Comparison of ENCODE assay signal across 8 cellular contexts in the genomic region with DNA sequence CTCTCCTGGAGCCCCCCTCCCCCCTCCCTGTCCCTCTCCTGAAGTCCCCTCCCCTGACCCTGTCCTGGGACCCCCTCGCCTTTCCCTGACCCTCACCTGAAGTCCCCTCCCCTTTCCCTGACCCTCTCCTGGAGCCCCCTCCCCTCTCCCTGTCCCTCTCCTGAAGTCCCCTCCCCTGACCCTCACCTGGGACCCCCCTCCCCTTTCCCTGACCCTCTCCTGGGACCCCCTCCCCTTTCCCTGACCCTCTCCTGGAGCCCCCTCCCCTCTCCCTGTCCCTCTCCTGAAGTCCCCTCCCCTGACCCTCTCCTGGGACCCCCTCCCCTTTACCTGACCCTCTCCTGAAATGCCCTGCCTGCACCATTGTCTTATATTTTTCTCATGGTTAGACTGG. TPM values are rescaled to one million over a fixed set of nuclear protein-coding genes. Genes with fewer than 3 reads are reported as not detected.
A peak's percentile ranks its signal among the peaks of the same experiment; 100 is the strongest.
DNase-seq lines count a peak whose midpoint lies in the region; ATAC-seq and TF ChIP-seq lines count a peak whose summit lies in the region.
"Not testable (repeated sequence)": the region's sequence is repeated elsewhere in the genome, so short reads cannot be mapped to it uniquely, and the experiment has no call there.

No MANE protein-coding gene starts in this region.

- H4K91ac ChIP-seq in H9 (ENCODE audit: insufficient read length, low read depth, low read length) = not testable (repeated sequence)

- H3K9me3 Mint-ChIP-seq in H9; activated naive CD4-positive, alpha-beta T cell treated with anti-CD3 and anti-CD28 coated beads, Interleukin-2, amount 10 ng/mL, durations not matched to agents 7 days and 5 days: not testable (repeated sequence)

- H3K4me1 Mint-ChIP-seq in H9 = peaks cover 42 to 53% of the 10 kb centered on the region in 2 experiments
- H3K4me1 Mint-ChIP-seq in activated naive CD4-positive, alpha-beta T cell treated with anti-CD3 and anti-CD28 coated beads, Interleukin-2, amount 10 ng/mL, durations not matched to agents 7 days and 5 days = peaks cover 77% of the 10 kb centered on the region

- not testable (repeated sequence) for H3K27me3 Mint-ChIP-seq in H9 (ENCODE audit: low read depth); activated naive CD4-positive, alpha-beta T cell treated with anti-CD3 and anti-CD28 coated beads, Interleukin-2, amount 10 ng/mL, durations not matched to agents 7 days and 5 days

- not testable (repeated sequence) for H2BK120ac ChIP-seq in H9 (ENCODE audit: low read depth, low read length, poor library complexity, severe bottlenecking)

- H2AK5ac ChIP-seq in H9 (ENCODE audit: insufficient read length, low read length) = not testable (repeated sequence)

- not testable (repeated sequence) for H3K36me3 Mint-ChIP-seq in H9 (ENCODE audit: insufficient read depth in 1 of 3, low read depth in 3 of 3)
- peaks cover 18% of the 10 kb centered on the region for H3K36me3 Mint-ChIP-seq in activated naive CD4-positive, alpha-beta T cell treated with anti-CD3 and anti-CD28 coated beads, Interleukin-2, amount 10 ng/mL, durations not matched to agents 7 days and 5 days

- not testable (repeated sequence) for H3K14ac ChIP-seq in H9 (ENCODE audit: insufficient read depth, low read length)

- peaks cover 21% of the 10 kb centered on the region; the same call in 1 of the 2 replicates for H3K4me1 ChIP-seq in H9 (ENCODE audit: insufficient read depth, low read length)
- peaks cover 11 to 65% (median 44%) of the 10 kb centered on the region in 9 donors for H3K4me1 ChIP-seq in heart right ventricle
- H3K4me1 ChIP-seq in muscle layer of duodenum (ENCODE audit: control insufficient read depth in 1 of 2, insufficient read depth in 2 of 2, low read length in 2 of 2) = peaks cover 9 to 12% of the 10 kb centered on the region in 2 donors
- peaks cover 13 to 26% (median 25%) of the 10 kb centered on the region in 3 donors for H3K4me1 ChIP-seq in skeletal muscle tissue (ENCODE audit: control insufficient read depth in 3 of 3, insufficient read depth in 3 of 3, low read length in 3 of 3)
- peaks cover 47% of the 10 kb centered on the region for H3K4me1 ChIP-seq in upper lobe of right lung

- H3K4me3 ChIP-seq in SK-N-MC (peak overlapping the region; percentile 77), heart right ventricle (peak overlapping the region in 5 of 10 donors; percentile 29 to 52 (median 41)), muscle layer of duodenum (ENCODE audit: low read depth in 1 of 2, low read length in 2 of 2) (peak overlapping the region; percentile 41 to 58), skeletal muscle tissue (ENCODE audit: low read length in 3 of 3) (peak overlapping the region; percentile 52 to 76 (median 61)), upper lobe of right lung (peak overlapping the region; percentile 38)

- H3K4ac ChIP-seq in H9 (ENCODE audit: low read depth, low read length) = not testable (repeated sequence)

- H3K79me1 ChIP-seq in H9 (ENCODE audit: insufficient read depth, low read depth, low read length, poor library complexity, severe bottlenecking) = not testable (repeated sequence)

- not testable (repeated sequence) for H3K79me2 ChIP-seq in H9 (ENCODE audit: insufficient read depth, low read length)

- not testable (repeated sequence) for H2AFZ ChIP-seq in H9 (ENCODE audit: low read length)

- not testable (repeated sequence) for H3T11ph ChIP-seq in H9 (ENCODE audit: low read length)

- not testable (repeated sequence) for H2BK12ac ChIP-seq in H9 (ENCODE audit: insufficient read length, low read depth, low read length)

- ATAC-seq in heart right ventricle, upper lobe of right lung: not testable (repeated sequence)

- H3K9ac ChIP-seq in H9 (ENCODE audit: extremely low read depth, insufficient read length, low read length) = not testable (repeated sequence)
- H3K9ac ChIP-seq in SK-N-MC (ENCODE audit: insufficient read length) (peak overlapping the region; percentile 64), skeletal muscle tissue (ENCODE audit: low read depth in 1 of 3, low read length in 3 of 3) (peak overlapping the region in 2 of 3 donors; percentile 54 to 66)

- not testable (repeated sequence) for H4K5ac ChIP-seq in H9 (ENCODE audit: insufficient read length, low read depth, low read length)

- peak overlapping the region; percentile 62 for H3K18ac ChIP-seq in H9 (ENCODE audit: insufficient read length, low read depth, low read length)

- not testable (repeated sequence) for H3K9me3 ChIP-seq in H9 (ENCODE audit: control insufficient read depth, low read depth, low read length); SK-N-MC (ENCODE audit: low read depth, low read length); heart right ventricle; muscle layer of duodenum (ENCODE audit: control insufficient read depth in 1 of 2, low read length in 2 of 2); skeletal muscle tissue (ENCODE audit: control insufficient read depth in 3 of 3, low read length in 3 of 3); upper lobe of right lung

- H3K23ac ChIP-seq in H9 (ENCODE audit: insufficient read length, low read depth, low read length) = not testable (repeated sequence)

- CTCF ChIA-PET in activated naive CD4-positive, alpha-beta T cell treated with anti-CD3 and anti-CD28 coated beads, Interleukin-2, amount 10 ng/mL, durations not matched to agents 7 days and 5 days (lab: Charles Lee) = interaction anchor here (1.2 to 1.5 kb wide), 3 partner anchors 61 to 78 kb away, joined by 3 to 5 read pairs (median 4); no protein-coding TSS in a partner anchor

- not testable (repeated sequence) for H3K36me3 ChIP-seq in SK-N-MC (ENCODE audit: insufficient read depth, low read length); heart right ventricle; muscle layer of duodenum (ENCODE audit: control insufficient read depth in 1 of 2, insufficient read depth in 2 of 2, low read length in 2 of 2); skeletal muscle tissue (ENCODE audit: control insufficient read depth in 3 of 3, insufficient read depth in 3 of 3, low read length in 3 of 3); upper lobe of right lung

- H3K27ac ChIP-seq in H9 (ENCODE audit: insufficient read length, low read depth, low read length) = not testable (repeated sequence)
- H3K27ac ChIP-seq in SK-N-MC = peak overlapping the region; percentile 95
- H3K27ac ChIP-seq in cingulate gyrus (ENCODE audit: low read depth, low read length) = peak overlapping the region; percentile 67
- peak overlapping the region in 9 of 10 donors; percentile 64 to 95 (median 80) for H3K27ac ChIP-seq in heart right ventricle
- peak overlapping the region; percentile 77 for H3K27ac ChIP-seq in muscle layer of duodenum (ENCODE audit: low read length)
- peak overlapping the region; percentile 73 for H3K27ac ChIP-seq in skeletal muscle tissue (ENCODE audit: low read depth, low read length)
- peak overlapping the region; percentile 91 for H3K27ac ChIP-seq in upper lobe of right lung

- not testable (repeated sequence) for H4K20me1 ChIP-seq in H9 (ENCODE audit: control insufficient read depth, insufficient read depth, insufficient read length)

- H3K4me3 Mint-ChIP-seq in H9; activated naive CD4-positive, alpha-beta T cell treated with anti-CD3 and anti-CD28 coated beads, Interleukin-2, amount 10 ng/mL, durations not matched to agents 7 days and 5 days: not testable (repeated sequence)

- H2BK5ac ChIP-seq in H9 (ENCODE audit: insufficient read length, low read length) = not testable (repeated sequence)

- H3K4me2 ChIP-seq in H9 (ENCODE audit: insufficient read depth, insufficient read length, low read length) = peak overlapping the region; percentile 80

- DNase-seq in H9; SK-N-MC (ENCODE audit: low read depth, low spot score); activated naive CD4-positive, alpha-beta T cell treated with anti-CD3 and anti-CD28 coated beads, Interleukin-2, amount 10 ng/mL, durations not matched to agents 7 days and 5 days; heart right ventricle; upper lobe of right lung: not testable (repeated sequence)

- not testable (repeated sequence) for TF ChIP-seq CTCF in H9 (conservative IDR thresholded peaks at IDR 0.05); heart right ventricle (IDR thresholded peaks at IDR 0.05); upper lobe of right lung (IDR thresholded peaks at IDR 0.05)

- intact Hi-C loops in heart right ventricle (cut with DNase I) = loop anchor here in 6 of 10 donors (5.0 to 10.0 kb wide), 4 partner anchors 49 to 199 kb away; partner anchors contain the start of gene SERPINB9 (in 6 of the 6)
- intact Hi-C loops in upper lobe of right lung (cut with DNase I) = not testable (repeated sequence)

- not testable (repeated sequence) for H3K56ac ChIP-seq in H9 (ENCODE audit: insufficient read length, low read depth, low read length)

- not testable (repeated sequence) for H2BK15ac ChIP-seq in H9 (ENCODE audit: low read depth, low read length)

- H3K27me3 ChIP-seq in H9 (ENCODE audit: insufficient read depth, low read length); heart right ventricle; muscle layer of duodenum (ENCODE audit: low read depth, low read length); skeletal muscle tissue (ENCODE audit: control insufficient read depth in 3 of 3, insufficient read depth in 3 of 3, low read length in 3 of 3); upper lobe of right lung: not testable (repeated sequence)

- no CpG with 5 or more reads among the region's 1 CpG for WGBS in H9 (ENCODE audit: extremely low coverage, insufficient read length, low lambda C conversion rate)
- WGBS in heart right ventricle, 2 donors = 93% methylated on average over 1 of the region's 1 CpG; no CpG with 5 or more reads in 1 of the 2 donors

- not testable (repeated sequence) for H3K23me2 ChIP-seq in H9 (ENCODE audit: insufficient read length, low read depth, low read length, poor library complexity, severe bottlenecking)

- H4K8ac ChIP-seq in H9 (replicated peaks; ENCODE audit: insufficient read length, low read depth, low read length) = not testable (repeated sequence)

- peak overlapping the region in 2 of 3 experiments; percentile 56 to 81; a peak in 3 of 7 replicates for H3K27ac Mint-ChIP-seq in H9
- H3K27ac Mint-ChIP-seq in activated naive CD4-positive, alpha-beta T cell treated with anti-CD3 and anti-CD28 coated beads, Interleukin-2, amount 10 ng/mL, durations not matched to agents 7 days and 5 days = peak overlapping the region; percentile 89

- H2BK20ac ChIP-seq in H9 (ENCODE audit: low read depth, low read length, poor library complexity, severe bottlenecking) = not testable (repeated sequence)

RNA-seq across cellular contexts. Expression of gene SERPINB1, which starts 11.7 kb away (rescaled TPM):
- total RNA-seq in H9 (2021) = 18.4 and 20.5 TPM in 2 replicates
- total RNA-seq in heart right ventricle = 10 to 100 TPM; 17.7 to 73.7 (median 22.5) TPM
- 10 to 100 TPM; 16.3 to 16.6 TPM for polyA plus RNA-seq in heart right ventricle
- total RNA-seq in skeletal muscle tissue = 11.5 TPM
- 101 TPM for total RNA-seq in upper lobe of right lung

RNA-seq across cellular contexts. Expression of gene SERPINB9, which starts 49.7 kb away (rescaled TPM):
- total RNA-seq in H9 (2021) (382 and 390 TPM in 2 replicates), heart right ventricle (10 to 100 TPM in 1 of 10 donors, 1 to 10 TPM in 9; 3.6 to 10.9 (median 4.8) TPM), skeletal muscle tissue (3.1 TPM), upper lobe of right lung (12.4 TPM)
- polyA plus RNA-seq in heart right ventricle = 1 to 10 TPM; 2.2 to 3.8 TPM

Comparison
In these comparisons a context has a peak if more than half of its experiments do, and no peak if none do; other contexts are left out.
1. RNA of gene SERPINB9, which starts 49.7 kb away (total RNA-seq): 382 to 390 TPM in H9; 12.4 TPM in upper lobe of right lung (single experiment), 3.6 to 10.9 TPM in heart right ventricle and 3.1 TPM in skeletal muscle tissue (single experiment); every median in the first group is over 10 times any median in the second.